Comparison of ENCODE assay signal across 1 cellular context in genomic region chr10:35487336-35488034, GRCh38.
TF ChIP-seq lines count a peak whose summit lies in the region.

No MANE protein-coding gene starts in this region.

TF ChIP-seq in GM23338, 12 proteins besides CTCF, POLR2A, EP300 and RAD21 (continued from another document):
- TF ChIP-seq ZNF462 (CRISPR knock-in tag; IDR thresholded peaks at IDR 0.05) = no peak
- no peak for TF ChIP-seq NANOG (IDR thresholded peaks at IDR 0.05; ENCODE audit: borderline replicate concordance)
- TF ChIP-seq JUNB (IDR thresholded peaks at IDR 0.05; ENCODE audit: unreplicated experiment) = no peak
- TF ChIP-seq STAT1 (IDR thresholded peaks at IDR 0.05; ENCODE audit: unreplicated experiment) = no peak
- TF ChIP-seq ETS1 (IDR thresholded peaks at IDR 0.05) = no peak
- no peak for TF ChIP-seq REST (IDR thresholded peaks at IDR 0.05; ENCODE audit: unreplicated experiment)
- no peak for TF ChIP-seq ZNF114 (CRISPR knock-in tag; IDR thresholded peaks at IDR 0.05)
- TF ChIP-seq EZH2 (IDR thresholded peaks at IDR 0.05; ENCODE audit: low read depth, unreplicated experiment) = no peak
